Comparison of ENCODE assay signal across 28 cellular contexts in genomic region chr13:72174549-72174948, GRCh38.
"Had no signal": no experiment of that assay in that cellular context is flagged by ENCODE, and none has a peak within 500 bp of the region (broad histone marks: within the 10 kb centered on the region; RNA-seq: fewer than 3 reads in every experiment).

No MANE protein-coding gene starts in this region.

- ATAC-seq: activated CD4-positive, alpha-beta T cell treated with anti-CD3 and anti-CD28 coated beads for 36 hours; activated CD4-positive, CD25-positive, alpha-beta regulatory T cell treated with anti-CD3 and anti-CD28 coated beads, Interleukin-2, amount 50 U/mL, for 24 hours; activated CD8-positive, alpha-beta T cell treated with anti-CD3 and anti-CD28 coated beads, Interleukin-2, amount 10 ng/mL, durations not matched to agents 7 days and 5 days; activated naive CD4-positive, alpha-beta T cell treated with anti-CD3 and anti-CD28 coated beads, Interleukin-2, amount 50 U/mL, for 72 hours; Panc1; WTC11 had no signal

- H3K4me3 Mint-ChIP-seq: activated CD4-positive, alpha-beta T cell treated with anti-CD3 and anti-CD28 coated beads for 36 hours; activated CD4-positive, alpha-beta T cell treated with anti-CD3 and anti-CD28 coated beads, Interleukin-2, amount 10 ng/mL, durations not matched to agents 7 days and 5 days; activated CD8-positive, alpha-beta T cell treated with anti-CD3 and anti-CD28 coated beads, Interleukin-2, amount 10 ng/mL, durations not matched to agents 7 days and 5 days; activated T-cell treated with anti-CD3 and anti-CD28 coated beads, Interleukin-2, amount 50 U/mL, for 24 hours; brain; T-helper 1 cell treated with Interleukin-12 subunit alpha and Interleukin-12 subunit beta and Interleukin-4 antibody, amounts not matched to agents 30 μg/mL and 1 μg/mL, for 36 hours; T-helper 2 cell treated with Interferon-gamma antibody and Interleukin-4, amounts not matched to agents 5 μg/mL and 100 μg/mL, for 36 hours; WTC11 had no signal

- H3K27ac Mint-ChIP-seq: activated CD4-positive, alpha-beta T cell treated with anti-CD3 and anti-CD28 coated beads for 36 hours; activated CD4-positive, alpha-beta T cell treated with anti-CD3 and anti-CD28 coated beads, Interleukin-2, amount 10 ng/mL, durations not matched to agents 7 days and 5 days; activated CD8-positive, alpha-beta T cell treated with anti-CD3 and anti-CD28 coated beads, Interleukin-2, amount 10 ng/mL, durations not matched to agents 7 days and 5 days; activated naive CD4-positive, alpha-beta T cell treated with anti-CD3 and anti-CD28 coated beads, Interleukin-2, amount 50 U/mL, for 72 hours; activated T-cell treated with anti-CD3 and anti-CD28 coated beads, Interleukin-2, amount 50 U/mL, for 24 hours; activated T-helper 2 cell treated with anti-CD3 and anti-CD28 coated beads, Interferon-gamma antibody, Interleukin-2, Interleukin-4, amounts not matched to agents 10 μg/mL and 5 μg/mL and 100 μg/mL, durations not matched to agents 14 hours and 24 hours and 36 hours; brain; T-helper 1 cell treated with Interleukin-12 subunit alpha and Interleukin-12 subunit beta and Interleukin-4 antibody, amounts not matched to agents 30 μg/mL and 1 μg/mL, for 36 hours; T-helper 2 cell treated with Interferon-gamma antibody and Interleukin-4, amounts not matched to agents 5 μg/mL and 100 μg/mL, for 36 hours; WTC11 had no signal

- H3K27me3 Mint-ChIP-seq: activated CD4-positive, alpha-beta T cell treated with anti-CD3 and anti-CD28 coated beads for 36 hours; activated CD4-positive, alpha-beta T cell treated with anti-CD3 and anti-CD28 coated beads, Interleukin-2, amount 10 ng/mL, durations not matched to agents 7 days and 5 days; activated T-cell treated with anti-CD3 and anti-CD28 coated beads, Interleukin-2, amount 50 U/mL, for 24 hours; brain had no signal

- H3K36me3 Mint-ChIP-seq: brain, WTC11 had no signal

- H3K27ac ChIP-seq: adrenal gland, SJSA1 had no signal

- H3K9me3 ChIP-seq: SJSA1, SK-N-SH had no signal

- H3K9me3 Mint-ChIP-seq: activated CD4-positive, alpha-beta T cell treated with anti-CD3 and anti-CD28 coated beads, Interleukin-2, amount 10 ng/mL, durations not matched to agents 7 days and 5 days; activated T-helper 2 cell treated with anti-CD3 and anti-CD28 coated beads, Interferon-gamma antibody, Interleukin-2, Interleukin-4, amounts not matched to agents 10 μg/mL and 5 μg/mL and 100 μg/mL, durations not matched to agents 14 hours and 24 hours and 36 hours; brain; T-helper 1 cell treated with Interleukin-12 subunit alpha and Interleukin-12 subunit beta and Interleukin-4 antibody, amounts not matched to agents 30 μg/mL and 1 μg/mL, for 36 hours; T-helper 2 cell treated with Interferon-gamma antibody and Interleukin-4, amounts not matched to agents 5 μg/mL and 100 μg/mL, for 36 hours; WTC11 had no signal

- H3K4me3 ChIP-seq: adrenal gland, SJSA1 had no signal

- H3K4me2 ChIP-seq: SK-N-SH had no signal

- H3K4me1 ChIP-seq: adrenal gland, SJSA1 had no signal

- H3K9ac ChIP-seq: SK-N-SH had no signal

- H3K4me1 Mint-ChIP-seq: activated CD4-positive, alpha-beta T cell treated with anti-CD3 and anti-CD28 coated beads for 36 hours; activated CD4-positive, alpha-beta T cell treated with anti-CD3 and anti-CD28 coated beads, Interleukin-2, amount 10 ng/mL, durations not matched to agents 7 days and 5 days had no signal

- H3K36me3 ChIP-seq: adrenal gland, SJSA1 had no signal

- H3K9me2 ChIP-seq: SK-N-SH had no signal

- H3K27me3 ChIP-seq: adrenal gland, SJSA1 had no signal

- DNase-seq: activated CD4-positive, alpha-beta T cell treated with anti-CD3 and anti-CD28 coated beads for 36 hours; activated CD4-positive, alpha-beta T cell treated with anti-CD3 and anti-CD28 coated beads, Interleukin-2, amount 10 ng/mL, durations not matched to agents 7 days and 5 days; activated CD4-positive, alpha-beta T cell treated with anti-CD3 and anti-CD28 coated beads, Interleukin-2, amount 50 U/mL, for 48 hours; activated CD8-positive, alpha-beta T cell treated with anti-CD3 and anti-CD28 coated beads, Interleukin-2, amount 10 ng/mL, durations not matched to agents 7 days and 5 days; activated gamma-delta T cell; activated naive CD4-positive, alpha-beta T cell treated with Interleukin-2 at 50 U/mL for 16 hours; activated T-cell treated with anti-CD3 and anti-CD28 coated beads, Interleukin-2, amount 50 U/mL, for 24 hours; adrenal gland; anterior cingulate cortex; caudate nucleus; cerebellar nuclear complex; NCI-H1105; NCI-H1417 treated with DMSO at 0.1 percent for 48 hours; NCI-H187 treated with DMSO at 0.1 percent for 48 hours; NCI-H2081; NCI-H345; NCI-H524 treated with DMSO at 0.1 percent for 48 hours; SHP77; SK-N-SH had no signal
